In genomic region chr5:58979090-58979489, GRCh38 we compare ENCODE assay signal across 27 cellular contexts.
"Had no signal": no experiment of that assay in that cellular context is flagged by ENCODE, and none has a peak within 500 bp of the region (broad histone marks: within the 10 kb centered on the region; RNA-seq: fewer than 3 reads in every experiment).

No MANE protein-coding gene starts in this region.

- DNase-seq: activated CD4-positive, alpha-beta memory T cell treated with anti-CD3 and anti-CD28 coated beads, Interleukin-2, amount 10 ng/mL, durations not matched to agents 7 days and 5 days; activated CD4-positive, alpha-beta T cell treated with anti-CD3 and anti-CD28 coated beads, Interleukin-2, amount 10 ng/mL, durations not matched to agents 24 days and 14 days; activated CD8-positive, alpha-beta memory T cell treated with anti-CD3 and anti-CD28 coated beads, Interleukin-2, amount 10 ng/mL, durations not matched to agents 7 days and 5 days; activated effector memory CD4-positive, alpha-beta T cell treated with Interleukin-2 at 50 U/mL for 16 hours; activated naive CD4-positive, alpha-beta T cell treated with Interleukin-2 at 50 U/mL for 16 hours; activated T-cell treated with anti-CD3 and anti-CD28 coated beads, Interleukin-2, amount 50 U/mL, for 48 hours; anterior cingulate cortex; cerebellar nuclear complex; colonic mucosa; effector CD8-positive, alpha-beta T cell; islet precursor cell; midbrain; naive thymus-derived CD4-positive, alpha-beta T cell; occipital lobe; psoas muscle; stimulated activated CD4-positive, alpha-beta T cell treated with anti-CD3 and anti-CD28 coated beads, Interleukin-15, amount 100 ng/mL, for 24 hours; stimulated activated CD4-positive, alpha-beta T cell treated with anti-CD3 and anti-CD28 coated beads, Interleukin-2, amount 100 ng/mL, for 24 hours; stimulated activated naive CD4-positive, alpha-beta T cell; T-cell; T-helper 9 cell; WERI-Rb-1 had no signal

- H3K27ac ChIP-seq: colonic mucosa, gastroesophageal sphincter, hepatocyte, neural progenitor cell, parathyroid adenoma, psoas muscle, tibial nerve, WERI-Rb-1 had no signal

- H3K4me3 ChIP-seq: colonic mucosa, gastroesophageal sphincter, hepatocyte, neural progenitor cell, psoas muscle, tibial nerve had no signal

- ATAC-seq: activated CD4-positive, CD25-positive, alpha-beta regulatory T cell treated with anti-CD3 and anti-CD28 coated beads, Interleukin-2, amount 50 U/mL, for 24 hours; activated CD8-positive, alpha-beta memory T cell treated with anti-CD3 and anti-CD28 coated beads, Interleukin-2, amount 10 ng/mL, durations not matched to agents 7 days and 5 days; gastroesophageal sphincter; naive thymus-derived CD4-positive, alpha-beta T cell; psoas muscle; T-cell had no signal

- H3K4me1 ChIP-seq: colonic mucosa, gastroesophageal sphincter, parathyroid adenoma, psoas muscle, tibial nerve had no signal

- H3K9me3 ChIP-seq: colonic mucosa, gastroesophageal sphincter, psoas muscle, tibial nerve had no signal

- H3K36me3 ChIP-seq: neural progenitor cell, WERI-Rb-1 had no signal

- H3K27me3 ChIP-seq: colonic mucosa, gastroesophageal sphincter, hepatocyte, neural progenitor cell, tibial nerve had no signal
